Comparison of ENCODE assay signal across 8 cellular contexts in the genomic region with DNA sequence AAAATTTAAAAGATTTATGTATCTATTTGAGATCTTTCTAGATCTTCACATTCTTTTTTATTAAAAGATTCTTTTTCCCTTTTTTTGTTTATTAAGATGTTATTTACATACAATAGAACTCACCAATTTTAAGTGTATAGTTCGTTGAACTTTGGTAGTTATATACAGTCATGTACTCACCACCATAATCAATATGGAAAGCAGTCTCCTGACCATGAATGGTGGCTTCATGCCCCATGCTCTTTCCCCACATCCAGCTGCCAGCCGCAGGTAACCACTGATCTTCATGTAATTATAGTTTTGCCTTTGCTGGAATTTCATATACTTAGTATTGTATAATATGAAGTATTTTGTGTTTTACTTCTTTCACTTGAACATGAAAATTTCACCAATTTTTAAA. TPM values are rescaled to one million over a fixed set of nuclear protein-coding genes. Genes with fewer than 3 reads are reported as not detected.
"Had no signal": no experiment of that assay in that cellular context is flagged by ENCODE, and none has a peak within 500 bp of the region (broad histone marks: within the 10 kb centered on the region; RNA-seq: fewer than 3 reads in every experiment).

No MANE protein-coding gene starts in this region.

- H3K27ac ChIP-seq: GM23248, HL-60 had no signal

- FAIRE-seq: HepG2 had no signal

- H3K4me3 ChIP-seq: GM23248 had no signal

- H3K9ac ChIP-seq: GM23248 had no signal

- H2AFZ ChIP-seq: GM23248 had no signal

- DNase-seq: GM23248, GOT3, H9, HCEC 1CT, KG1 had no signal

RNA-seq across cellular contexts. Expression of a gene that starts 20.6 kb away (rescaled TPM):
- total RNA-seq: GM23248, H9, HepG2, HT1080 had no signal
